28 cellular contexts compared by ENCODE assay signal in genomic region chr7:132764762-132765161, GRCh38.
"Had no signal": no experiment of that assay in that cellular context is flagged by ENCODE, and none has a peak within 500 bp of the region (broad histone marks: within the 10 kb centered on the region; RNA-seq: fewer than 3 reads in every experiment).

No MANE protein-coding gene starts in this region.

- H3K9me3 ChIP-seq: body of pancreas, colonic mucosa had no signal

- H3K4me1 ChIP-seq: body of pancreas, colonic mucosa, esophagus squamous epithelium, gastroesophageal sphincter, heart right ventricle had no signal

- ATAC-seq: activated CD4-positive, alpha-beta T cell treated with anti-CD3 and anti-CD28 coated beads for 36 hours; activated T-cell treated with anti-CD3 and anti-CD28 coated beads, Interleukin-2, amount 50 U/mL, for 72 hours; body of pancreas; gastroesophageal sphincter; heart right ventricle; T-helper 17 cell had no signal

- H3K4me3 ChIP-seq: body of pancreas, cardiac muscle cell, colonic mucosa, esophagus squamous epithelium, gastroesophageal sphincter, heart right ventricle, hepatocyte had no signal

- H3K27ac ChIP-seq: body of pancreas, cardiac muscle cell, colonic mucosa, epithelial cell of prostate, esophagus squamous epithelium, gastroesophageal sphincter, heart right ventricle, hepatocyte had no signal

- H2AFZ ChIP-seq: hepatocyte had no signal

- DNase-seq: activated CD4-positive, alpha-beta memory T cell treated with anti-CD3 and anti-CD28 coated beads, Interleukin-2, amount 10 ng/mL, durations not matched to agents 7 days and 5 days; activated CD4-positive, alpha-beta T cell treated with anti-CD3 and anti-CD28 coated beads for 36 hours; activated CD4-positive, alpha-beta T cell treated with anti-CD3 and anti-CD28 coated beads, Interleukin-2, amount 10 ng/mL, durations not matched to agents 7 days and 5 days; activated CD4-positive, alpha-beta T cell treated with anti-CD3 and anti-CD28 coated beads, Interleukin-2, amount 50 U/mL, for 4 hours; activated CD4-positive, CD25-positive, alpha-beta regulatory T cell; activated CD4-positive, CD25-positive, alpha-beta regulatory T cell treated with anti-CD3 and anti-CD28 coated beads, Interleukin-2, amount 50 U/mL, for 72 hours; activated CD8-positive, alpha-beta memory T cell treated with anti-CD3 and anti-CD28 coated beads, Interleukin-2, amount 50 U/mL, for 48 hours; activated gamma-delta T cell treated with Interleukin-2 at 50 U/mL for 16 hours; activated naive CD4-positive, alpha-beta T cell treated with anti-CD3 and anti-CD28 coated beads, Interleukin-2, amount 50 U/mL, for 16 hours; activated naive CD4-positive, alpha-beta T cell treated with Interleukin-2 at 50 U/mL for 16 hours; activated T-cell treated with anti-CD3 and anti-CD28 coated beads for 4 hours; activated T-cell treated with anti-CD3 and anti-CD28 coated beads, Interleukin-2, amount 50 U/mL, for 24 hours; activated T-cell treated with anti-CD3 and anti-CD28 coated beads, Interleukin-2, amount 50 U/mL, for 72 hours; amniotic stem cell; anterior cingulate cortex; body of pancreas; central memory CD4-positive, alpha-beta T cell; cerebellar nuclear complex; colonic mucosa; effector CD8-positive, alpha-beta T cell; esophagus squamous epithelium; foreskin melanocyte; heart right ventricle; T-helper 17 cell had no signal

- H3K4me2 ChIP-seq: hepatocyte had no signal

- H3K79me2 ChIP-seq: hepatocyte had no signal

- H3K27me3 ChIP-seq: body of pancreas, cardiac muscle cell, colonic mucosa, esophagus squamous epithelium, gastroesophageal sphincter, heart right ventricle, hepatocyte had no signal

- H3K36me3 ChIP-seq: cardiac muscle cell, colonic mucosa, esophagus squamous epithelium, gastroesophageal sphincter, heart right ventricle had no signal
